ENCODE assay signal across 12 cellular contexts in genomic region chr16:87954361-87954760, GRCh38. TPM values are rescaled to one million over a fixed set of nuclear protein-coding genes. Genes with fewer than 3 reads are reported as not detected.
DNase-seq lines count a peak whose midpoint lies in the region; ATAC-seq and TF ChIP-seq lines count a peak whose summit lies in the region.
"Had no signal": no experiment of that assay in that cellular context is flagged by ENCODE, and none has a peak within 500 bp of the region (broad histone marks: within the 10 kb centered on the region; RNA-seq: fewer than 3 reads in every experiment).

No MANE protein-coding gene starts in this region.

- intact Hi-C loops in activated CD8-positive, alpha-beta T cell treated with anti-CD3 and anti-CD28 coated beads for 36 hours (cut with micrococcal nuclease): no loop called here
- intact Hi-C loops in heart right ventricle (cut with DNase I) (no loop called here), gastrocnemius medialis (cut with DNase I; ENCODE audit: low total_unique reads) (loop anchor here (5.0 to 10.0 kb wide), 2 partner anchors 187 to 1290 kb away; partner anchors contain the start of gene KLHDC4)

- no peak overlapping the region for H3K4me2 ChIP-seq in GM23338

- 0 out of 2 replicates have a peak overlapping the region, but pooled peaks have one; percentile 34 for H3K27ac Mint-ChIP-seq in GM23338
- H3K27ac Mint-ChIP-seq in activated CD8-positive, alpha-beta T cell treated with anti-CD3 and anti-CD28 coated beads for 36 hours: peak overlapping the region; percentile 99

- H3K4me1 Mint-ChIP-seq in GM23338: peaks cover 46% of the 10 kb centered on the region
- peaks cover 67% of the 10 kb centered on the region for H3K4me1 Mint-ChIP-seq in activated CD8-positive, alpha-beta T cell treated with anti-CD3 and anti-CD28 coated beads for 36 hours (ENCODE audit: low read depth)

- peaks cover 25% of the 10 kb centered on the region for H3K36me3 Mint-ChIP-seq in GM23338 (ENCODE audit: low read depth)
- peaks cover 37% of the 10 kb centered on the region for H3K36me3 Mint-ChIP-seq in activated CD8-positive, alpha-beta T cell treated with anti-CD3 and anti-CD28 coated beads for 36 hours (ENCODE audit: low read depth)

- no peak for TF ChIP-seq CTCF in GM23338 (conservative IDR thresholded peaks at IDR 0.05; ENCODE audit: low read depth in 2 of 2)
- TF ChIP-seq CTCF in activated CD8-positive, alpha-beta T cell treated with anti-CD3 and anti-CD28 coated beads for 36 hours (IDR thresholded peaks at IDR 0.05): no peak
- TF ChIP-seq CTCF in heart right ventricle (IDR thresholded peaks at IDR 0.05): no peak
- no peak for TF ChIP-seq CTCF in gastrocnemius medialis (IDR thresholded peaks at IDR 0.05 in 4 of 5, conservative IDR thresholded peaks at IDR 0.05 in 1 of 5)

- H3K4me3 Mint-ChIP-seq in GM23338: no peak overlapping the region
- no peak overlapping the region for H3K4me3 Mint-ChIP-seq in activated CD8-positive, alpha-beta T cell treated with anti-CD3 and anti-CD28 coated beads for 36 hours

- 76 to 79% methylated on average over 14 of the region's 14 CpGs for WGBS in heart right ventricle, 2 donors

- no peaks in the 10 kb centered on the region for H3K9me3 ChIP-seq in heart right ventricle
- H3K9me3 ChIP-seq in gastrocnemius medialis: no peaks in the 10 kb centered on the region

- H3K4me3 ChIP-seq in GM23338: no peak overlapping the region
- peak overlapping the region in 1 of 10 donors; percentile 14 for H3K4me3 ChIP-seq in heart right ventricle
- no peak overlapping the region for H3K4me3 ChIP-seq in gastrocnemius medialis

- DNase-seq in GM23338 (ENCODE audit: low spot score): no peak
- no peak for DNase-seq in activated CD8-positive, alpha-beta T cell treated with anti-CD3 and anti-CD28 coated beads for 36 hours
- DNase-seq in heart right ventricle: no peak
- peak in 1 of 2 donors; percentile 40 for DNase-seq in gastrocnemius medialis
- no peak for DNase-seq in D341Med (ENCODE audit: low spot score)
- DNase-seq in kidney tubule cell (ENCODE audit: low spot score): no peak
- DNase-seq: activated CD4-positive, alpha-beta T cell treated with anti-CD3 and anti-CD28 coated beads for 4 hours; retina had no signal

- no peaks in the 10 kb centered on the region for H3K9me3 Mint-ChIP-seq in GM23338
- no peaks in the 10 kb centered on the region for H3K9me3 Mint-ChIP-seq in activated CD8-positive, alpha-beta T cell treated with anti-CD3 and anti-CD28 coated beads for 36 hours

- H3F3A ChIP-seq in GM23338 (replicated peaks; ENCODE audit: low read depth): 0 out of 2 replicates have a peak, but pooled peaks cover 9% of the 10 kb centered on the region

- H3K27me3 ChIP-seq in GM23338 (ENCODE audit: insufficient read depth) (no peaks in the 10 kb centered on the region), heart right ventricle (no peaks in the 10 kb centered on the region), gastrocnemius medialis (no peaks in the 10 kb centered on the region)

- peaks cover 76% of the 10 kb centered on the region for H3K79me2 ChIP-seq in GM23338 (replicated peaks; ENCODE audit: insufficient read depth)

- H3K36me3 ChIP-seq in GM23338 (ENCODE audit: insufficient read depth) (no peaks in the 10 kb centered on the region; the same call in 1 of the 2 replicates), heart right ventricle (peaks cover 0 to 24% (median 0%) of the 10 kb centered on the region in 9 donors), gastrocnemius medialis (peaks cover 0 to 3% of the 10 kb centered on the region in 2 donors)

- peaks cover 10% of the 10 kb centered on the region for H3K4me1 ChIP-seq in GM23338 (ENCODE audit: insufficient read depth)
- peaks cover 9 to 67% (median 54%) of the 10 kb centered on the region in 9 donors for H3K4me1 ChIP-seq in heart right ventricle
- H3K4me1 ChIP-seq in gastrocnemius medialis: peaks cover 22 to 52% of the 10 kb centered on the region in 2 donors

- POLR2A ChIA-PET in activated CD8-positive, alpha-beta T cell treated with anti-CD3 and anti-CD28 coated beads for 36 hours (lab: Charles Lee): interaction anchor here (0.8 to 1.6 kb wide), 3 partner anchors 9 to 58 kb away, joined by 3 to 6 read pairs (median 4); no protein-coding TSS in a partner anchor

- H2AFZ ChIP-seq in GM23338: no peak overlapping the region

- peaks cover 18% of the 10 kb centered on the region for H4K20me1 ChIP-seq in GM23338 (replicated peaks; ENCODE audit: insufficient read depth)

- CTCF ChIA-PET in activated CD8-positive, alpha-beta T cell treated with anti-CD3 and anti-CD28 coated beads for 36 hours (lab: Charles Lee): interaction anchor here (1.1 to 2.6 kb wide), 3 partner anchors 83 to 483 kb away, joined by 3 to 6 read pairs (median 4); no protein-coding TSS in a partner anchor

- ATAC-seq in GM23338 (no peak), heart right ventricle (no peak), gastrocnemius medialis (no peak), HG03378 (IDR thresholded peaks at IDR 0.05; ENCODE audit: unreplicated experiment) (no peak), HG03520 (IDR thresholded peaks at IDR 0.05; ENCODE audit: unreplicated experiment) (no peak)
- ATAC-seq in activated CD8-positive, alpha-beta T cell treated with anti-CD3 and anti-CD28 coated beads for 36 hours: no peak

- H3K27ac ChIP-seq in GM23338 (ENCODE audit: low read depth): no peak overlapping the region
- H3K27ac ChIP-seq in heart right ventricle: peak overlapping the region in 9 of 10 donors; percentile 15 to 100 (median 56)
- peak overlapping the region; percentile 14 to 90 (median 58) for H3K27ac ChIP-seq in gastrocnemius medialis

- H3K9me2 ChIP-seq in GM23338 (ENCODE audit: insufficient read depth): no peaks in the 10 kb centered on the region

- H3K27me3 Mint-ChIP-seq in GM23338 (ENCODE audit: insufficient read depth, low read depth, poor library complexity): peaks cover 10% of the 10 kb centered on the region
- H3K27me3 Mint-ChIP-seq in activated CD8-positive, alpha-beta T cell treated with anti-CD3 and anti-CD28 coated beads for 36 hours: no peaks in the 10 kb centered on the region

- TF ChIP-seq POLR2A in gastrocnemius medialis (IDR thresholded peaks at IDR 0.05): no peak

- in situ Hi-C loops in gastrocnemius medialis (cut with MboI; ENCODE audit: low sequenced_read_pairs in 4 of 4): no loop called here

TF ChIP-seq in GM23338, 12 proteins besides CTCF, POLR2A, EP300 and RAD21 (continues in another document):
- TF ChIP-seq JUNB (IDR thresholded peaks at IDR 0.05; ENCODE audit: unreplicated experiment): no peak
- no peak for TF ChIP-seq POLR2AphosphoS5 (IDR thresholded peaks at IDR 0.05; ENCODE audit: low read depth)
- no peak for TF ChIP-seq ZNF114 (CRISPR knock-in tag; IDR thresholded peaks at IDR 0.05)
- TF ChIP-seq NANOG (IDR thresholded peaks at IDR 0.05; ENCODE audit: borderline replicate concordance): no peak
- no peak for TF ChIP-seq STAT1 (IDR thresholded peaks at IDR 0.05; ENCODE audit: unreplicated experiment)
- TF ChIP-seq REST (IDR thresholded peaks at IDR 0.05; ENCODE audit: unreplicated experiment): no peak
- no peak for TF ChIP-seq EZH2 (IDR thresholded peaks at IDR 0.05; ENCODE audit: low read depth, unreplicated experiment)

RNA-seq across cellular contexts. Expression of gene BANP, which starts 3.1 kb away (rescaled TPM):
- total RNA-seq in GM23338 (2014; rRNA removed; shearing (Covaris generic)): 30.0 and 48.0 TPM in 2 replicates
- polyA plus RNA-seq in GM23338 (2016; fragmentation: Nextera tagmentation; extraction: Ambion mirVana) (22.3 and 22.6 TPM in 2 replicates), heart right ventricle (10 to 100 TPM in 1 of 2 donors, 1 to 10 TPM in 1; 6.1 to 11.3 TPM)
- 10 to 100 TPM; 32.1 to 36.1 TPM for total RNA-seq in activated CD8-positive, alpha-beta T cell treated with anti-CD3 and anti-CD28 coated beads for 36 hours
- total RNA-seq in heart right ventricle (10 to 100 TPM in 9 of 10 donors, 1 to 10 TPM in 1; 9.3 to 20.4 (median 14.3) TPM), gastrocnemius medialis (10 to 100 TPM in 3 of 4 donors, 1 to 10 TPM in 1; 7.0 to 20.6 (median 16.1) TPM)

RNA-seq across cellular contexts. Expression of gene CA5A, which starts 18.0 kb away (rescaled TPM):
- total RNA-seq in GM23338 (2014; rRNA removed; shearing (Covaris generic)): not detected in 2 replicates
- polyA plus RNA-seq in GM23338 (2016; fragmentation: Nextera tagmentation; extraction: Ambion mirVana): not detected in 2 replicates
- total RNA-seq in activated CD8-positive, alpha-beta T cell treated with anti-CD3 and anti-CD28 coated beads for 36 hours: not detected
- total RNA-seq in heart right ventricle: under 1 TPM in 4 of 10 donors, not detected in 6; 0.15 to 0.65 (median 0.27) TPM
- polyA plus RNA-seq in heart right ventricle: under 1 TPM in 1 of 2 donors, not detected in 1; 0.29 TPM
- total RNA-seq in gastrocnemius medialis: not detected
- total RNA-seq: cerebellum, LHCN-M2 had no signal
